ENCODE assay signal across 8 cellular contexts in the genomic region with DNA sequence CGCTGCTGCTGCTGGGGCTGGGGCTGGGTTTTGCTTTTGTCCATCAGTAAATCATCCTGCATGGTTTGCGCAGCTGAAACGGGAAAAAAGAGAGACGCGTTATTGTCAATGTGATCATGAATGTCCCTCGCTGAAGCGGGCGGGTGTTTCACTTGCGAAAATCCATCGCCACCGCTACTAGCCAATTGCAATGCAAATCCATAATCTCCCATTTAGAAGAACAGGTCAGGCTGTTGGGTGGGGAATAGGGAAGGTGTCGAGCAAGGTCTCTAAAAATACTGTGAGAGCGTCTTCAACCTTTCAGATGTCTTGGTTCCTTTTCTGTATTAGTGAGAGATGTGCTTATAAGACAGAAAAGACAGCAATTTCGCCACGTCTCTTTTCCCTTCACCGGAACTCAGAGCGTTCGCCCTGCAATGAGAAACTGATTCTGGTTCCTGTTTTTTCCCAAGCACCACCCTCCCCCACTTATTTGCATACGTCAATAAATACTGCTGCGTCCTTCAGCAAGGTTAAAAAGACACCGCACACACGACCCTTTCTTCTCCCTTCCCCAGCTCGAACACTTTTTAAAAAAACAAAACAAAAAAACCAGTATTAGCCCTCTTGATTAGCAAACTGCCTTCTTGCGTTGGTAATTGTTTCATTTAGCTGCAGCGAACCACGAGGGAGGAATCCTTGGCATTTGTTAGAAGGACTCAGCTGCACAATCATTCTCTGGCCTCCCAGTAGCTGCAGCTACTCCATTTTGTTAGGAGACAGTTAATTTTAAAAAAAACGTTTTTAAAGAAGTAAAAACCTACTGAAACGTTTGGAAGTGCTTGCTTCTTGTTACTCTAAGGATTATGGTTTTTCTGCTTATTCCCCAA. TPM values are rescaled to one million over a fixed set of nuclear protein-coding genes. Genes with fewer than 3 reads are reported as not detected.
A peak's percentile ranks its signal among the peaks of the same experiment; 100 is the strongest.
DNase-seq lines count a peak whose midpoint lies in the region; ATAC-seq, FAIRE-seq and TF ChIP-seq lines count a peak whose summit lies in the region.

No MANE protein-coding gene starts in this region.

- H3K79me2 ChIP-seq in KMS-11 (ENCODE audit: insufficient read depth, low read depth), result no peaks in the 10 kb centered on the region; the same call in 1 of the 2 replicates
- no peaks in the 10 kb centered on the region for H3K79me2 ChIP-seq in astrocyte (ENCODE audit: insufficient read depth, low read length)

- H3K9ac ChIP-seq in KMS-11 (peak overlapping the region; percentile 67), astrocyte (ENCODE audit: low read length) (peak overlapping the region; percentile 75)

- peak overlapping the region; percentile 41 for H3K4me3 ChIP-seq in KMS-11 (IDR thresholded peaks at IDR 0.05; ENCODE audit: insufficient read depth, low read depth, low read length)
- peak overlapping the region; percentile 75 for H3K4me3 ChIP-seq in astrocyte (ENCODE audit: insufficient read depth, low read depth, low read length)
- peak overlapping the region; percentile 81 for H3K4me3 ChIP-seq in left ventricle myocardium inferior
- H3K4me3 ChIP-seq in pancreas, result peak overlapping the region; percentile 68 to 85 (median 72)

- peak; percentile 59 for ATAC-seq in GM21515 (IDR thresholded peaks at IDR 0.05; ENCODE audit: unreplicated experiment)
- peak; percentile 76 to 83 (median 78) for ATAC-seq in pancreas

- H3K27ac Mint-ChIP-seq in astrocyte (ENCODE audit: unreplicated experiment), result peak overlapping the region; percentile 96

- FAIRE-seq in astrocyte (lab: Jason Lieb, UNC) (peak; percentile 45), pancreas (lab: Jason Lieb, UNC) (no peak), RCC 7860 (lab: Jason Lieb, UNC) (no peak)

- H3K36me3 Mint-ChIP-seq in astrocyte (ENCODE audit: low read depth, unreplicated experiment), result no peaks in the 10 kb centered on the region

- no peaks in the 10 kb centered on the region for H3K9me3 Mint-ChIP-seq in astrocyte (ENCODE audit: unreplicated experiment)

- H3K4me2 ChIP-seq in KMS-11 (peak overlapping the region; percentile 96), astrocyte (ENCODE audit: low read length) (peak overlapping the region; percentile 95)

- no peak for TF ChIP-seq CTCF in KMS-11 (conservative IDR thresholded peaks at IDR 0.05; ENCODE audit: low read depth, low read length)
- no peak for TF ChIP-seq CTCF in astrocyte (IDR thresholded peaks at IDR 0.05; ENCODE audit: insufficient read depth, low read depth, low read length)
- TF ChIP-seq CTCF in left ventricle myocardium inferior (IDR thresholded peaks at IDR 0.05; ENCODE audit: borderline replicate concordance), result no peak
- TF ChIP-seq CTCF in pancreas (IDR thresholded peaks at IDR 0.05), result no peak

- peak overlapping the region; percentile 67 for H3K27ac ChIP-seq in KMS-11
- peak overlapping the region; percentile 1 for H3K27ac ChIP-seq in astrocyte (ENCODE audit: low read depth, low read length)
- H3K27ac ChIP-seq in left ventricle myocardium inferior (replicated peaks), result peak overlapping the region; percentile 92
- peak overlapping the region; percentile 47 to 92 (median 86) for H3K27ac ChIP-seq in pancreas

- intact Hi-C loops in left ventricle myocardium inferior (cut with micrococcal nuclease) (no loop called here), pancreas (cut with DNase I) (no loop called here)

- H4K20me1 ChIP-seq in KMS-11 (ENCODE audit: insufficient read depth) (no peaks in the 10 kb centered on the region; the same call in 1 of the 2 replicates), astrocyte (ENCODE audit: insufficient read depth, low read length) (peaks cover 6% of the 10 kb centered on the region)

- peaks cover 34% of the 10 kb centered on the region for H3K4me1 ChIP-seq in KMS-11 (ENCODE audit: low read depth, poor library complexity, severe bottlenecking)
- peaks cover 15% of the 10 kb centered on the region for H3K4me1 ChIP-seq in astrocyte (ENCODE audit: insufficient read depth, low read length)
- H3K4me1 ChIP-seq in left ventricle myocardium inferior, result peaks cover 75% of the 10 kb centered on the region
- peaks cover 18 to 32% (median 19%) of the 10 kb centered on the region in 3 donors for H3K4me1 ChIP-seq in pancreas

- 0 to 1% methylated on average over 28 of the region's 28 CpGs for whole genome bisulfite sequencing in pancreas, 2 donors

- H3K4me1 Mint-ChIP-seq in astrocyte (ENCODE audit: low read depth, unreplicated experiment), result peaks cover 14% of the 10 kb centered on the region

- H3K36me3 ChIP-seq in KMS-11 (ENCODE audit: insufficient read depth), result no peaks in the 10 kb centered on the region
- H3K36me3 ChIP-seq in astrocyte (ENCODE audit: insufficient read depth, low read length), result no peaks in the 10 kb centered on the region
- H3K36me3 ChIP-seq in left ventricle myocardium inferior, result no peaks in the 10 kb centered on the region
- no peaks in the 10 kb centered on the region for H3K36me3 ChIP-seq in pancreas

- peaks cover 16% of the 10 kb centered on the region for H3K27me3 Mint-ChIP-seq in astrocyte (ENCODE audit: low read depth, unreplicated experiment)

- H3K9me3 ChIP-seq in astrocyte (ENCODE audit: insufficient read depth, low read depth, low read length), result no peaks in the 10 kb centered on the region
- no peaks in the 10 kb centered on the region for H3K9me3 ChIP-seq in left ventricle myocardium inferior (replicated peaks)
- H3K9me3 ChIP-seq in pancreas, result no peaks in the 10 kb centered on the region

- H2AFZ ChIP-seq in KMS-11 (ENCODE audit: low read depth), result peak overlapping the region; percentile 67
- peak overlapping the region; percentile 86 for H2AFZ ChIP-seq in astrocyte (ENCODE audit: low read depth, low read length)

- DNase-seq in DMS79 (lab: John Stamatoyannopoulos, UW) (peak; percentile 42), SHP77 treated with DMSO at 0.1 percent for 48 hours (lab: John Stamatoyannopoulos, UW) (peak; percentile 58), astrocyte (ENCODE audit: low read depth) (peak; percentile 65), left ventricle myocardium inferior (no peak), pancreas (peak in 5 of 6 donors; percentile 27 to 81 (median 64)), RCC 7860 (ENCODE audit: low spot score) (no peak)

- H3K27me3 ChIP-seq in KMS-11 (ENCODE audit: insufficient read depth, low read depth) (no peaks in the 10 kb centered on the region), astrocyte (ENCODE audit: insufficient read depth, low read length) (no peaks in the 10 kb centered on the region), left ventricle myocardium inferior (ENCODE audit: low read depth) (no peaks in the 10 kb centered on the region), pancreas (no peaks in the 10 kb centered on the region)

- peak overlapping the region; percentile 94 for H3K4me3 Mint-ChIP-seq in astrocyte (ENCODE audit: unreplicated experiment)

RNA-seq across cellular contexts. Expression of a gene that starts 50.4 kb away (rescaled TPM):
- total RNA-seq in astrocyte, result 1.2 and 1.6 TPM in 2 replicates
- total RNA-seq in left ventricle myocardium inferior, result 13.6 TPM
- 1 to 10 TPM; 4.3 to 7.0 (median 4.6) TPM for total RNA-seq in pancreas
- 1 to 10 TPM; 2.1 to 2.5 TPM for polyA plus RNA-seq in pancreas

RNA-seq across cellular contexts. Expression of a gene that starts 50.4 kb away (rescaled TPM):
- total RNA-seq in astrocyte (48.2 and 52.1 TPM in 2 replicates), left ventricle myocardium inferior (32.2 TPM), pancreas (10 to 100 TPM; 12.8 to 26.5 (median 14.1) TPM)
- polyA plus RNA-seq in pancreas, result 10 to 100 TPM in 1 of 2 donors, 1 to 10 TPM in 1; 4.2 to 11.4 TPM

Comparison
In these comparisons a context has a peak if more than half of its experiments do, and no peak if none do; other contexts are left out.
1. DNase-seq: peak in DMS79 (single experiment), SHP77 treated with DMSO at 0.1 percent for 48 hours (single experiment), astrocyte (single experiment) and pancreas (5 of 6); none in left ventricle myocardium inferior (single experiment) and RCC 7860 (single experiment).
2. H3K27ac ChIP-seq: peak in every context shown above with its lines; median percentile 92 in left ventricle myocardium inferior; 86 in pancreas; 67 in KMS-11; 1 in astrocyte.
3. Peak in every context shown above with its lines, with median percentiles within 50 percentile points of each other: H3K4me3 ChIP-seq.